Comparison of ENCODE assay signal across 20 cellular contexts in genomic region chr7:138295049-138295637, GRCh38.
DNase-seq lines count a peak whose midpoint lies in the region; ATAC-seq, FAIRE-seq and TF ChIP-seq lines count a peak whose summit lies in the region.
"Had no signal": no experiment of that assay in that cellular context is flagged by ENCODE, and none has a peak within 500 bp of the region (broad histone marks: within the 10 kb centered on the region; RNA-seq: fewer than 3 reads in every experiment).

No MANE protein-coding gene starts in this region.

- intact Hi-C loops in HepG2 (cut with micrococcal nuclease; ENCODE audit: unreplicated experiment) (no loop called here), MCF 10A (cut with micrococcal nuclease) (no loop called here), esophagus muscularis mucosa (cut with DNase I) (no loop called here)
- intact Hi-C loops in activated T-helper 2 cell treated with anti-CD3 and anti-CD28 coated beads, Interferon-gamma antibody, Interleukin-2, Interleukin-4, amounts not matched to agents 10 μg/mL and 5 μg/mL and 100 μg/mL, durations not matched to agents 14 hours and 24 hours and 36 hours (cut with micrococcal nuclease), result no loop called here

- H3K27ac ChIP-seq in HepG2 (ENCODE audit: extremely low read length, insufficient read depth, low read length) (no peak overlapping the region), esophagus muscularis mucosa (replicated peaks in 1 of 4) (no peak overlapping the region)
- H3K27ac ChIP-seq: ascending aorta, HL-60, WERI-Rb-1 had no signal

- no peaks in the 10 kb centered on the region for H3K27me3 Mint-ChIP-seq in activated T-helper 2 cell treated with anti-CD3 and anti-CD28 coated beads, Interferon-gamma antibody, Interleukin-2, Interleukin-4, amounts not matched to agents 10 μg/mL and 5 μg/mL and 100 μg/mL, durations not matched to agents 14 hours and 24 hours and 36 hours (ENCODE audit: low read depth)
- no peaks in the 10 kb centered on the region for H3K27me3 Mint-ChIP-seq in MCF 10A (ENCODE audit: insufficient read depth, unreplicated experiment)
- H3K27me3 Mint-ChIP-seq: activated T-cell treated with anti-CD3 and anti-CD28 coated beads, Interleukin-2, amount 50 U/mL, for 24 hours had no signal

- H3K4me1 ChIP-seq in HepG2 (ENCODE audit: insufficient read depth, low read length) (peaks cover 36% of the 10 kb centered on the region), esophagus muscularis mucosa (no peaks in the 10 kb centered on the region)
- H3K4me1 ChIP-seq: ascending aorta had no signal

- CTCF ChIA-PET in HepG2 (lab: Yijun Ruan, JAX; ENCODE audit: low intra/inter-chr PET ratio, low total read pairs) (no interaction called here), MCF 10A (lab: Yijun Ruan, JAX) (no interaction called here)

- POLR2A ChIA-PET in HepG2 (lab: Yijun Ruan, JAX), result interaction anchor here (1.1 kb wide), 1 partner anchor 49 kb away, joined by 4 read pairs; no protein-coding TSS in a partner anchor
- POLR2A ChIA-PET in MCF 10A (lab: Yijun Ruan, JAX), result no interaction called here

- TF ChIP-seq EP300 in HepG2 (IDR thresholded peaks at IDR 0.05; ENCODE audit: low read depth in 2 of 2, low read length in 2 of 2) (no peak), HepG2 (CRISPR knock-in tag; IDR thresholded peaks at IDR 0.05; ENCODE audit: borderline replicate concordance) (no peak), esophagus muscularis mucosa (IDR thresholded peaks at IDR 0.05) (no peak)

- no TSS peak for BruUV-seq in HepG2 (replicated peaks; lab: Mats Ljungman, UMichigan)
- BruUV-seq in MCF 10A (replicated peaks; lab: Mats Ljungman, UMichigan), result no TSS peak

- no peak overlapping the region for H3K4me3 Mint-ChIP-seq in activated T-helper 2 cell treated with anti-CD3 and anti-CD28 coated beads, Interferon-gamma antibody, Interleukin-2, Interleukin-4, amounts not matched to agents 10 μg/mL and 5 μg/mL and 100 μg/mL, durations not matched to agents 14 hours and 24 hours and 36 hours (ENCODE audit: low read depth)
- H3K4me3 Mint-ChIP-seq in MCF 10A (ENCODE audit: unreplicated experiment), result no peak overlapping the region
- H3K4me3 Mint-ChIP-seq: activated T-cell treated with anti-CD3 and anti-CD28 coated beads, Interleukin-2, amount 50 U/mL, for 24 hours had no signal

- H3K79me2 ChIP-seq in HepG2 (ENCODE audit: insufficient read depth, low read length), result no peaks in the 10 kb centered on the region

- H3K9me3 ChIP-seq in HepG2 (ENCODE audit: low read length) (peaks cover 7% of the 10 kb centered on the region), esophagus muscularis mucosa (peaks cover 0 to under 1% (median 0%) of the 10 kb centered on the region in 4 donors)
- H3K9me3 ChIP-seq: ascending aorta had no signal

- 66% methylated on average over 3 of the region's 3 CpGs for WGBS in HepG2 (ENCODE audit: low lambda C conversion rate)
- WGBS in esophagus muscularis mucosa, result 58% methylated on average over 3 of the region's 3 CpGs

- peak; percentile 30 for FAIRE-seq in HepG2 (lab: Jason Lieb, UNC)

- H4K20me1 ChIP-seq in HepG2 (ENCODE audit: insufficient read depth, low read length), result no peaks in the 10 kb centered on the region

- H3K4me3 ChIP-seq in HepG2 (replicated peaks in 1 of 3; ENCODE audit: insufficient read depth in 1 of 3, low read depth in 2 of 3, low read length in 3 of 3) (no peak overlapping the region), esophagus muscularis mucosa (no peak overlapping the region)
- H3K4me3 ChIP-seq: ascending aorta, lung had no signal

- H2AFZ ChIP-seq in HepG2 (ENCODE audit: low read length), result no peak overlapping the region

- ATAC-seq in GM18520 (IDR thresholded peaks at IDR 0.05; ENCODE audit: unreplicated experiment), result peak; percentile 83
- ATAC-seq in GM21529 (IDR thresholded peaks at IDR 0.05; ENCODE audit: unreplicated experiment), result peak; percentile 60
- ATAC-seq in HG03432 (IDR thresholded peaks at IDR 0.05; ENCODE audit: unreplicated experiment), result peak; percentile 73
- ATAC-seq in HepG2, result no peak

- H3K27ac Mint-ChIP-seq in activated T-helper 2 cell treated with anti-CD3 and anti-CD28 coated beads, Interferon-gamma antibody, Interleukin-2, Interleukin-4, amounts not matched to agents 10 μg/mL and 5 μg/mL and 100 μg/mL, durations not matched to agents 14 hours and 24 hours and 36 hours, result no peak overlapping the region
- no peak overlapping the region for H3K27ac Mint-ChIP-seq in MCF 10A (ENCODE audit: low read depth, unreplicated experiment)
- H3K27ac Mint-ChIP-seq: activated T-cell treated with anti-CD3 and anti-CD28 coated beads, Interleukin-2, amount 50 U/mL, for 24 hours; CD4-positive, CD25-positive, alpha-beta regulatory T cell had no signal

- no peak for DNase-seq in HepG2 (ENCODE audit: low spot score)
- no peak for DNase-seq in activated T-helper 2 cell treated with anti-CD3 and anti-CD28 coated beads, Interferon-gamma antibody, Interleukin-2, Interleukin-4, amounts not matched to agents 10 μg/mL and 5 μg/mL and 100 μg/mL, durations not matched to agents 14 hours and 24 hours and 36 hours (ENCODE audit: low spot score)
- no peak for DNase-seq in MCF 10A (ENCODE audit: unreplicated experiment)
- DNase-seq in GM20000 (ENCODE audit: low spot score), result no peak
- no peak for DNase-seq in esophagus muscularis mucosa (ENCODE audit: extremely low spot score)
- DNase-seq: activated T-cell treated with anti-CD3 and anti-CD28 coated beads, Interleukin-2, amount 50 U/mL, for 24 hours; CD4-positive, CD25-positive, alpha-beta regulatory T cell; effector CD8-positive, alpha-beta T cell; NCI-H1092; NCI-H526 treated with DMSO at 0.1 percent for 48 hours; posterior cingulate gyrus; SIG-M5; stimulated activated naive CD4-positive, alpha-beta T cell treated with Interleukin-2 at 50 U/mL for 16 hours; WERI-Rb-1 had no signal

- H3K36me3 ChIP-seq in HepG2 (replicated peaks in 1 of 2; ENCODE audit: control insufficient read depth in 1 of 2, insufficient read depth in 2 of 2, low read length in 2 of 2) (no peaks in the 10 kb centered on the region), esophagus muscularis mucosa (no peaks in the 10 kb centered on the region)
- H3K36me3 ChIP-seq: ascending aorta, WERI-Rb-1 had no signal

- no peak overlapping the region for H3K9ac ChIP-seq in HepG2 (ENCODE audit: insufficient read depth, low read depth, low read length)

- TF ChIP-seq RAD21 in HepG2 (CRISPR knock-in tag; IDR thresholded peaks at IDR 0.05), result no peak

- no peak overlapping the region for H3K4me2 ChIP-seq in HepG2 (ENCODE audit: low read depth, low read length)

- TF ChIP-seq POLR2A in HepG2 (IDR thresholded peaks at IDR 0.05; ENCODE audit: insufficient read depth in 1 of 2, low read depth in 2 of 2, low read length in 2 of 2), result no peak
- no peak for TF ChIP-seq POLR2A in esophagus muscularis mucosa (IDR thresholded peaks at IDR 0.05; ENCODE audit: low read depth)

- TF ChIP-seq CTCF in HepG2 (CRISPR knock-in tag; IDR thresholded peaks at IDR 0.05) (no peak), MCF 10A (IDR thresholded peaks at IDR 0.05; ENCODE audit: unreplicated experiment) (no peak), GM20000 (IDR thresholded peaks at IDR 0.05; ENCODE audit: extremely low read depth, missing control alignments) (no peak), esophagus muscularis mucosa (IDR thresholded peaks at IDR 0.05) (no peak)

- no peaks in the 10 kb centered on the region for H3K9me3 Mint-ChIP-seq in activated T-helper 2 cell treated with anti-CD3 and anti-CD28 coated beads, Interferon-gamma antibody, Interleukin-2, Interleukin-4, amounts not matched to agents 10 μg/mL and 5 μg/mL and 100 μg/mL, durations not matched to agents 14 hours and 24 hours and 36 hours
- H3K9me3 Mint-ChIP-seq in MCF 10A (ENCODE audit: unreplicated experiment), result peaks cover under 1% of the 10 kb centered on the region
- H3K9me3 Mint-ChIP-seq: activated T-cell treated with anti-CD3 and anti-CD28 coated beads, Interleukin-2, amount 50 U/mL, for 24 hours had no signal

- H3K27me3 ChIP-seq in HepG2 (ENCODE audit: control insufficient read depth in 1 of 2, insufficient read depth in 2 of 2, low read length in 2 of 2) (no peaks in the 10 kb centered on the region), esophagus muscularis mucosa (no peaks in the 10 kb centered on the region)
- H3K27me3 ChIP-seq: ascending aorta had no signal

- no peaks in the 10 kb centered on the region for H3K4me1 Mint-ChIP-seq in activated T-helper 2 cell treated with anti-CD3 and anti-CD28 coated beads, Interferon-gamma antibody, Interleukin-2, Interleukin-4, amounts not matched to agents 10 μg/mL and 5 μg/mL and 100 μg/mL, durations not matched to agents 14 hours and 24 hours and 36 hours (ENCODE audit: low read depth)
- peaks cover 8% of the 10 kb centered on the region for H3K4me1 Mint-ChIP-seq in MCF 10A (ENCODE audit: insufficient read depth, unreplicated experiment)
- H3K4me1 Mint-ChIP-seq: CD4-positive, CD25-positive, alpha-beta regulatory T cell had no signal

- H3K36me3 Mint-ChIP-seq in activated T-helper 2 cell treated with anti-CD3 and anti-CD28 coated beads, Interferon-gamma antibody, Interleukin-2, Interleukin-4, amounts not matched to agents 10 μg/mL and 5 μg/mL and 100 μg/mL, durations not matched to agents 14 hours and 24 hours and 36 hours (ENCODE audit: low read depth), result no peaks in the 10 kb centered on the region
- peaks cover under 1% of the 10 kb centered on the region for H3K36me3 Mint-ChIP-seq in MCF 10A (ENCODE audit: insufficient read depth, unreplicated experiment)
- H3K36me3 Mint-ChIP-seq: CD4-positive, CD25-positive, alpha-beta regulatory T cell had no signal

- in situ Hi-C loops in HepG2 (cut with HindIII; ENCODE audit: extremely low pct_ligation_motif_present, low pct_unique_long_range_greater_than_20kb), result no loop called here

TF ChIP-seq in HepG2, 621 proteins besides CTCF, POLR2A, EP300 and RAD21:
- TF ChIP-seq HOMEZ (CRISPR knock-in tag; IDR thresholded peaks at IDR 0.05; ENCODE audit: low read depth), result 0 out of 2 replicates have a peak, but pooled peaks have one; percentile 6
- TF ChIP-seq ZNF333 (CRISPR knock-in tag; IDR thresholded peaks at IDR 0.05; ENCODE audit: borderline replicate concordance), result no peak
- no peak for TF ChIP-seq ZFP82 (CRISPR knock-in tag; IDR thresholded peaks at IDR 0.05; ENCODE audit: borderline replicate concordance)
